In genomic region chr19:37972803-37973202, GRCh38 we compare ENCODE assay signal across 29 cellular contexts.
"Had no signal": no experiment of that assay in that cellular context is flagged by ENCODE, and none has a peak within 500 bp of the region (broad histone marks: within the 10 kb centered on the region; RNA-seq: fewer than 3 reads in every experiment).

No MANE protein-coding gene starts in this region.

- ATAC-seq: activated CD8-positive, alpha-beta T cell treated with anti-CD3 and anti-CD28 coated beads for 36 hours; activated T-cell treated with anti-CD3 and anti-CD28 coated beads, Interleukin-2, amount 50 U/mL, for 4 hours; activated T-helper 17 cell treated with anti-CD3 and anti-CD28 coated beads, Interleukin-2, amount 50 U/mL, for 72 hours; body of pancreas; gastroesophageal sphincter; heart right ventricle had no signal

- H3K4me1 Mint-ChIP-seq: activated CD4-positive, alpha-beta T cell treated with anti-CD3 and anti-CD28 coated beads, Interleukin-2, amount 10 ng/mL, durations not matched to agents 7 days and 5 days; activated T-helper 17 cell treated with anti-CD3 and anti-CD28 coated beads, Interleukin-2, amount 50 U/mL, for 72 hours had no signal

- H3K4me3 Mint-ChIP-seq: activated CD4-positive, alpha-beta T cell treated with anti-CD3 and anti-CD28 coated beads, Interleukin-2, amount 10 ng/mL, durations not matched to agents 7 days and 5 days; activated CD8-positive, alpha-beta T cell treated with anti-CD3 and anti-CD28 coated beads for 36 hours; activated naive CD8-positive, alpha-beta T cell; activated T-cell treated with anti-CD3 and anti-CD28 coated beads, Interleukin-2, amount 50 U/mL, for 4 hours; activated T-helper 17 cell treated with anti-CD3 and anti-CD28 coated beads, Interleukin-2, amount 50 U/mL, for 72 hours had no signal

- H3K27me3 Mint-ChIP-seq: activated CD4-positive, alpha-beta T cell treated with anti-CD3 and anti-CD28 coated beads, Interleukin-2, amount 10 ng/mL, durations not matched to agents 7 days and 5 days; activated CD8-positive, alpha-beta T cell treated with anti-CD3 and anti-CD28 coated beads for 36 hours; activated naive CD8-positive, alpha-beta T cell; activated T-helper 17 cell treated with anti-CD3 and anti-CD28 coated beads, Interleukin-2, amount 50 U/mL, for 72 hours had no signal

- FAIRE-seq: colon, endometrium, endothelial cell of umbilical vein had no signal

- H3K4me1 ChIP-seq: body of pancreas, gastroesophageal sphincter had no signal

- H3K27ac Mint-ChIP-seq: activated CD4-positive, alpha-beta T cell treated with anti-CD3 and anti-CD28 coated beads, Interleukin-2, amount 10 ng/mL, durations not matched to agents 7 days and 5 days; activated CD8-positive, alpha-beta T cell treated with anti-CD3 and anti-CD28 coated beads for 36 hours; activated naive CD8-positive, alpha-beta T cell; activated T-helper 17 cell treated with anti-CD3 and anti-CD28 coated beads, Interleukin-2, amount 50 U/mL, for 72 hours had no signal

- H3K4me3 ChIP-seq: body of pancreas, esophagus squamous epithelium, gastroesophageal sphincter, heart right ventricle had no signal

- H3K27me3 ChIP-seq: body of pancreas, esophagus squamous epithelium, gastroesophageal sphincter, heart right ventricle had no signal

- H3K27ac ChIP-seq: body of pancreas, epithelial cell of prostate, esophagus squamous epithelium, gastroesophageal sphincter, heart right ventricle had no signal

- DNase-seq: activated CD4-positive, alpha-beta T cell treated with anti-CD3 and anti-CD28 coated beads for 1 hour; activated CD4-positive, alpha-beta T cell treated with anti-CD3 and anti-CD28 coated beads for 4 hours; activated CD4-positive, alpha-beta T cell treated with anti-CD3 and anti-CD28 coated beads, Interleukin-2, amount 10 ng/mL, durations not matched to agents 7 days and 5 days; activated CD4-positive, alpha-beta T cell treated with anti-CD3 and anti-CD28 coated beads, Interleukin-2, amount 50 U/mL, for 48 hours; activated CD8-positive, alpha-beta memory T cell treated with anti-CD3 and anti-CD28 coated beads for 24 hours; activated CD8-positive, alpha-beta T cell treated with anti-CD3 and anti-CD28 coated beads for 36 hours; activated effector memory CD4-positive, alpha-beta T cell treated with Interleukin-2 at 50 U/mL for 16 hours; activated gamma-delta T cell treated with Interleukin-2 at 50 U/mL for 16 hours; activated naive CD4-positive, alpha-beta T cell treated with anti-CD3 and anti-CD28 coated beads, Interleukin-2, amount 50 U/mL, for 16 hours; activated naive CD4-positive, alpha-beta T cell treated with Interleukin-2 at 50 U/mL for 16 hours; activated T-cell treated with anti-CD3 and anti-CD28 coated beads, Interleukin-2, amount 50 U/mL, for 4 hours; amniotic stem cell; aorta; body of pancreas; caudate nucleus; cortex of kidney; dermis blood vessel endothelial cell; effector CD8-positive, alpha-beta T cell; esophagus squamous epithelium; foreskin melanocyte; heart right ventricle; T-helper 2 cell had no signal
